In genomic region chr5:44875661-44876250, GRCh38 we compare ENCODE assay signal across 8 cellular contexts.
DNase-seq lines count a peak whose midpoint lies in the region; ATAC-seq, FAIRE-seq and TF ChIP-seq lines count a peak whose summit lies in the region.

No MANE protein-coding gene starts in this region.

- peaks cover 7% of the 10 kb centered on the region for H3K9me3 Mint-ChIP-seq in activated T-cell treated with anti-CD3 and anti-CD28 coated beads, Interleukin-2, amount 50 U/mL, for 4 hours

- H3K36me3 ChIP-seq in heart left ventricle: no peaks in the 10 kb centered on the region

- TF ChIP-seq POLR2A in heart left ventricle (IDR thresholded peaks at IDR 0.05): no peak

- no peaks in the 10 kb centered on the region for H3K9me3 ChIP-seq in heart left ventricle

- 55 to 69% (median 61%) methylated on average over 4 of the region's 4 CpGs for WGBS in heart left ventricle, 4 donors

- H3K4me1 Mint-ChIP-seq in activated T-cell treated with anti-CD3 and anti-CD28 coated beads, Interleukin-2, amount 50 U/mL, for 4 hours (ENCODE audit: low read depth): peaks cover 28% of the 10 kb centered on the region

- peak; percentile 17 for DNase-seq in HTR-8/SVneo (ENCODE audit: insufficient read length, low spot score)
- no peak for DNase-seq in activated T-cell treated with anti-CD3 and anti-CD28 coated beads, Interleukin-2, amount 50 U/mL, for 4 hours
- DNase-seq in middle frontal gyrus (ENCODE audit: extremely low spot score, low spot score): peak; percentile 33
- no peak for DNase-seq in NCI-H1105 treated with DMSO at 0.1 percent for 48 hours (lab: John Stamatoyannopoulos, UW)
- no peak for DNase-seq in heart left ventricle
- no peak for DNase-seq in NCI-H146 treated with DMSO at 0.1 percent for 48 hours (lab: John Stamatoyannopoulos, UW; ENCODE audit: unreplicated experiment)

- peak overlapping the region; percentile 58 for H3K4me3 Mint-ChIP-seq in activated T-cell treated with anti-CD3 and anti-CD28 coated beads, Interleukin-2, amount 50 U/mL, for 4 hours

- no peaks in the 10 kb centered on the region for H3K27me3 Mint-ChIP-seq in activated T-cell treated with anti-CD3 and anti-CD28 coated beads, Interleukin-2, amount 50 U/mL, for 4 hours (ENCODE audit: low read depth)

- ATAC-seq in GM18508 (IDR thresholded peaks at IDR 0.05; ENCODE audit: insufficient read depth, unreplicated experiment) (peak; percentile 100), GM21723 (IDR thresholded peaks at IDR 0.05; ENCODE audit: unreplicated experiment) (peak; percentile 100), heart left ventricle (no peak)
- ATAC-seq in activated T-cell treated with anti-CD3 and anti-CD28 coated beads, Interleukin-2, amount 50 U/mL, for 4 hours: peak; percentile 95 to 96

- no peak for FAIRE-seq in HTR-8/SVneo (lab: Jason Lieb, UNC)

- no peaks in the 10 kb centered on the region for H3K4me1 ChIP-seq in heart left ventricle

- no peak overlapping the region for H3K4me3 ChIP-seq in heart left ventricle

- no peak overlapping the region for H3K27ac ChIP-seq in heart left ventricle

- intact Hi-C loops in heart left ventricle (cut with DNase I): no loop called here

- no peak for TF ChIP-seq CTCF in heart left ventricle (IDR thresholded peaks at IDR 0.05)

- no peaks in the 10 kb centered on the region for H3K36me3 Mint-ChIP-seq in activated T-cell treated with anti-CD3 and anti-CD28 coated beads, Interleukin-2, amount 50 U/mL, for 4 hours (ENCODE audit: insufficient read depth)

- no peaks in the 10 kb centered on the region for H3K27me3 ChIP-seq in heart left ventricle

Comparison
In these comparisons a context has a peak if more than half of its experiments do, and no peak if none do; other contexts are left out.
1. ATAC-seq: peak in GM18508 (single experiment), GM21723 (single experiment) and activated T-cell treated with anti-CD3 and anti-CD28 coated beads, Interleukin-2, amount 50 U/mL, for 4 hours (2 of 2); none in heart left ventricle (0 of 4).
2. DNase-seq: peak in HTR-8/SVneo (single experiment) and middle frontal gyrus (single experiment); none in activated T-cell treated with anti-CD3 and anti-CD28 coated beads, Interleukin-2, amount 50 U/mL, for 4 hours (single experiment), NCI-H1105 treated with DMSO at 0.1 percent for 48 hours (single experiment), heart left ventricle (0 of 5) and NCI-H146 treated with DMSO at 0.1 percent for 48 hours (single experiment).